27 cellular contexts compared by ENCODE assay signal in the genomic region with DNA sequence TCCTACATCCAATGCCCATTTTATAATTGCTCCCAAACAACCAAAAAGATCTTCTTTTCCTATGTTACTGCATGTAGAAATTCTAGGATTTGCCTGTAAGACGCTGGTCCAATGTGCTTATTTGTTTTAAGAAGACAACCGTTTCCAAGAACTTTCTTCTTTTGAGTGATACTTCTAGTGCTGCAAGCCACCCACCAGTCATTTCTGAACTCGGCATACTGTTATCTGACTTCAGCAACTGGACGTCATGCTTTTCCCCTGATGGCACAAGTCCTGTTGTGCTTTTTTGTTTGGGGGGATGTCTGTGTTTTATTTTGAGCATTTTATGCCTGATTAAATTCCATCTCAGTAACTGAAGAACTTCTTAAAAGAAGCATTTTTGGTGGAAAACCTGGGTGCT.
"Had no signal": no experiment of that assay in that cellular context is flagged by ENCODE, and none has a peak within 500 bp of the region (broad histone marks: within the 10 kb centered on the region; RNA-seq: fewer than 3 reads in every experiment).

No MANE protein-coding gene starts in this region.

- H3K9me3 ChIP-seq: ovary, psoas muscle, right lobe of liver, sigmoid colon, suprapubic skin, testis, tibial artery, transverse colon, upper lobe of right lung, uterus had no signal

- FAIRE-seq: small intestine had no signal

- H3K36me3 ChIP-seq: neural progenitor cell, ovary, right lobe of liver, sigmoid colon, suprapubic skin, tibial artery, transverse colon, upper lobe of right lung, uterus had no signal

- ATAC-seq: natural killer cell; psoas muscle; right cardiac atrium; right lobe of liver; stimulated activated memory B cell treated with anti-CD40 and anti-IgM and Interleukin-4, amounts not matched to agents 10 μg/mL and 1 μg/mL and 100 μg/mL, for 72 hours; stimulated activated naive CD8-positive, alpha-beta T cell treated with anti-CD3 and anti-CD28 coated beads, Interleukin-15, amount 100 ng/mL, for 72 hours; stimulated activated naive CD8-positive, alpha-beta T cell treated with anti-CD3 and anti-CD28 coated beads, Interleukin-15, Interleukin-2, amounts not matched to agents 100 U/mL and 50 U/mL, for 24 hours; upper lobe of right lung had no signal

- H3K4me1 ChIP-seq: neural progenitor cell, parathyroid adenoma, psoas muscle, right lobe of liver, suprapubic skin, testis, tibial artery, transverse colon, upper lobe of right lung, uterus had no signal

- H3K4me3 ChIP-seq: neural progenitor cell, ovary, psoas muscle, right lobe of liver, sigmoid colon, suprapubic skin, testis, tibial artery, transverse colon, upper lobe of right lung, uterus had no signal

- DNase-seq: natural killer cell; occipital lobe; ovary; posterior cingulate gyrus; psoas muscle; right cardiac atrium; right lobe of liver; sigmoid colon; small intestine; stimulated activated CD4-positive, alpha-beta T cell treated with anti-CD3 and anti-CD28 coated beads, Interleukin-12 subunit alpha, Interleukin-12 subunit beta, amount 100 ng/mL, for 4 hours; stimulated activated CD4-positive, alpha-beta T cell treated with anti-CD3 and anti-CD28 coated beads, Interleukin-1b, Interleukin-23, amount 100 ng/mL, for 48 hours; stimulated activated CD4-positive, alpha-beta T cell treated with anti-CD3 and anti-CD28 coated beads, Interleukin-4, amount 100 ng/mL, for 1 hour; stimulated activated CD4-positive, alpha-beta T cell treated with anti-CD3 and anti-CD28 coated beads, Interleukin-4, amount 100 ng/mL, for 4 hours; stimulated activated CD8-positive, alpha-beta memory T cell treated with anti-CD3 and anti-CD28 coated beads, Interleukin-4, amount 100 ng/mL, for 48 hours; stimulated activated naive CD4-positive, alpha-beta T cell; stimulated activated naive CD8-positive, alpha-beta T cell treated with anti-CD3 and anti-CD28 coated beads, Interleukin-15, amount 100 ng/mL, for 72 hours; stimulated activated naive CD8-positive, alpha-beta T cell treated with anti-CD3 and anti-CD28 coated beads, Interleukin-15, Interleukin-2, amounts not matched to agents 100 U/mL and 50 U/mL, for 24 hours; substantia nigra; testis; tibial artery; transverse colon; upper lobe of right lung; uterus had no signal

- H3K27ac ChIP-seq: neural progenitor cell, ovary, parathyroid adenoma, psoas muscle, right lobe of liver, sigmoid colon, suprapubic skin, testis, tibial artery, transverse colon, upper lobe of right lung, uterus had no signal

- H3K27me3 ChIP-seq: neural progenitor cell, ovary, right lobe of liver, sigmoid colon, testis, tibial artery, transverse colon, upper lobe of right lung, uterus had no signal
